In genomic region chr19:7292950-7293794, GRCh38 we compare ENCODE assay signal across 7 cellular contexts. TPM values are rescaled to one million over a fixed set of nuclear protein-coding genes. Genes with fewer than 3 reads are reported as not detected.
DNase-seq lines count a peak whose midpoint lies in the region; ATAC-seq and TF ChIP-seq lines count a peak whose summit lies in the region.

No MANE protein-coding gene starts in this region.

- H3K36me3 ChIP-seq in MG63 (no peaks in the 10 kb centered on the region), mesodermal cell (ENCODE audit: control insufficient read depth, insufficient read depth, low read length) (no peaks in the 10 kb centered on the region), upper lobe of right lung (no peaks in the 10 kb centered on the region)

- H3K27me3 ChIP-seq in MG63 (peaks cover 3% of the 10 kb centered on the region; the same call in 1 of the 2 replicates), upper lobe of right lung (no peaks in the 10 kb centered on the region)

- H3K4me3 ChIP-seq in MG63 (peak overlapping the region; percentile 64), mesodermal cell (ENCODE audit: extremely low read depth, insufficient read depth, low read length, poor library complexity, severe bottlenecking) (peak overlapping the region; percentile 76), upper lobe of right lung (peak overlapping the region; percentile 80)

- 17 to 19% methylated on average over 38 to 44 of the region's 58 CpGs for WGBS in mesodermal cell (ENCODE audit: insufficient coverage in 2 of 2), 2 experiments

- no peaks in the 10 kb centered on the region for H3K4me1 ChIP-seq in mesodermal cell (ENCODE audit: control insufficient read depth, insufficient read depth, low read length, poor library complexity, severe bottlenecking)
- H3K4me1 ChIP-seq in upper lobe of right lung = peaks cover 14% of the 10 kb centered on the region

- ATAC-seq in GM18498 (IDR thresholded peaks at IDR 0.05; ENCODE audit: unreplicated experiment) = peak; percentile 3
- ATAC-seq in upper lobe of right lung = peak; percentile 32
- no peak for ATAC-seq in GM18909 (IDR thresholded peaks at IDR 0.05; ENCODE audit: poor library complexity, unreplicated experiment)

- DNase-seq in MG63 = peak; percentile 48
- DNase-seq in dermis blood vessel endothelial cell = peak; percentile 7
- DNase-seq in upper lobe of right lung = peak; percentile 80
- no peak for DNase-seq in NCI-H82 (lab: John Stamatoyannopoulos, UW)

- H3K9me3 ChIP-seq in MG63 (no peaks in the 10 kb centered on the region), mesodermal cell (ENCODE audit: control insufficient read depth, low read length) (no peaks in the 10 kb centered on the region), upper lobe of right lung (no peaks in the 10 kb centered on the region)

- TF ChIP-seq CTCF in upper lobe of right lung (IDR thresholded peaks at IDR 0.05) = no peak

- H3K27ac ChIP-seq in mesodermal cell (ENCODE audit: low read depth, low read length, severe bottlenecking) = no peak overlapping the region
- peak overlapping the region; percentile 84 for H3K27ac ChIP-seq in upper lobe of right lung

- intact Hi-C loops in upper lobe of right lung (cut with DNase I) = loop anchor here (10.0 kb wide), 1 partner anchor 98 kb away; no protein-coding TSS in a partner anchor

RNA-seq across cellular contexts. Expression of gene INSR, which starts 1.0 kb away (rescaled TPM):
- total RNA-seq in MG63 (2014; rRNA removed; shearing (Covaris generic); ENCODE audit: low replicate concordance) = 3.9 and 7.6 TPM in 2 replicates
- total RNA-seq in dermis blood vessel endothelial cell (41.7 and 76.2 TPM in 2 replicates), upper lobe of right lung (37.5 TPM)
- 10.7 TPM for polyA plus RNA-seq in mesodermal cell (2013, experiment 1 of 2)
- polyA plus RNA-seq in mesodermal cell (2013, experiment 2 of 2) = 9.3 TPM

RNA-seq across cellular contexts. Expression of gene ARHGEF18, which starts 55.6 kb away (rescaled TPM):
- 27.0 and 39.0 TPM in 2 replicates for total RNA-seq in MG63 (2014; rRNA removed; shearing (Covaris generic); ENCODE audit: low replicate concordance)
- 37.8 and 45.3 TPM in 2 replicates for total RNA-seq in dermis blood vessel endothelial cell
- 20.6 TPM for polyA plus RNA-seq in mesodermal cell (2013, experiment 1 of 2)
- 19.5 TPM for polyA plus RNA-seq in mesodermal cell (2013, experiment 2 of 2)
- 50.4 TPM for total RNA-seq in upper lobe of right lung
